16 cellular contexts compared by ENCODE assay signal in the genomic region with DNA sequence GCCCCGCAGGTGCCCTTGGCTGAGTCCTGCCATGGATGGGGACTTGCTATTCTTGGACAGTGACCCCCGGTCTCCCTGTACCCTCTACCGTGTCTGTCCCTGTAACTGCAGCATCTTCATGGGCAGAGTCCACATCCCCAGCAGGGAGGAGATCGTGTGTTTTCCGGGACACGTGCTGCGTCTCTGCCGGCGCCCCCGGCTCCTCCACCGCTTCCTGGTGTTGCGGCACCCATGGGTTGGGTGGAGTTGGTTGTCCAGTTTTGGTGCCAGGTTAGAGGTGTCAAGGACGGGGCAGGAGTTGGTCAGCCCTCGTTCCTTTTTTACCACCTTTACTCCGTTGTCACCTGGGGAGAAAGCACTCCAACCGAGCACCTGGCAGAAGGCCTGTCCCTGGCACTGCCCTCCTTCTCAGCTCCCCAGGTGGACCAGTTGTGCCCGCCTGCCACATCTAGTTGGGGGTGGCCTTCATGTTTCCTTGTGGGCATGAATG. TPM values are rescaled to one million over a fixed set of nuclear protein-coding genes. Genes with fewer than 3 reads are reported as not detected.
A peak's percentile ranks its signal among the peaks of the same experiment; 100 is the strongest.
DNase-seq lines count a peak whose midpoint lies in the region; ATAC-seq and TF ChIP-seq lines count a peak whose summit lies in the region.
"Had no signal": no experiment of that assay in that cellular context is flagged by ENCODE, and none has a peak within 500 bp of the region (broad histone marks: within the 10 kb centered on the region; RNA-seq: fewer than 3 reads in every experiment).

No MANE protein-coding gene starts in this region.

- intact Hi-C loops in activated CD8-positive, alpha-beta T cell treated with anti-CD3 and anti-CD28 coated beads for 36 hours (cut with micrococcal nuclease): no loop called here
- intact Hi-C loops in dorsolateral prefrontal cortex (cut with DNase I): no loop called here
- intact Hi-C loops in prostate gland (cut with DNase I): loop anchor here (5.0 kb wide), 1 partner anchor 42 kb away; no protein-coding TSS in a partner anchor
- intact Hi-C loops in Caco-2 (cut with micrococcal nuclease; ENCODE audit: unreplicated experiment): no loop called here

- no peak for TF ChIP-seq POLR2A in prostate gland (IDR thresholded peaks at IDR 0.05)

- H3K27me3 ChIP-seq in dorsolateral prefrontal cortex (no peaks in the 10 kb centered on the region), prostate gland (replicated peaks; ENCODE audit: insufficient read depth) (no peaks in the 10 kb centered on the region), Caco-2 (replicated peaks; ENCODE audit: control insufficient read depth, insufficient read depth, low read length) (no peaks in the 10 kb centered on the region)

- H3K4me1 ChIP-seq in prostate gland (replicated peaks) (peaks cover 69% of the 10 kb centered on the region), Caco-2 (no peaks in the 10 kb centered on the region)

- no peak for TF ChIP-seq CTCF in activated CD8-positive, alpha-beta T cell treated with anti-CD3 and anti-CD28 coated beads for 36 hours (IDR thresholded peaks at IDR 0.05)
- TF ChIP-seq CTCF in dorsolateral prefrontal cortex (IDR thresholded peaks at IDR 0.05 in 54 of 56, conservative IDR thresholded peaks at IDR 0.05 in 2 of 56; ENCODE audit: low read depth in 1 of 56, partially characterized antibody in 56 of 56) (no peak), prostate gland (IDR thresholded peaks at IDR 0.05) (no peak), Caco-2 (IDR thresholded peaks at IDR 0.05; ENCODE audit: insufficient read depth in 1 of 2, low read depth in 1 of 2, low read length in 1 of 2, severe bottlenecking in 1 of 2, unreplicated experiment in 1 of 2) (no peak)

- H3K36me3 ChIP-seq in prostate gland (no peaks in the 10 kb centered on the region), Caco-2 (ENCODE audit: control insufficient read depth, insufficient read depth, low read length) (no peaks in the 10 kb centered on the region; the same call in 1 of the 2 replicates)

- H3K4me3 ChIP-seq in dorsolateral prefrontal cortex (peak overlapping the region in 10 of 59 donors; percentile 3 to 44 (median 15)), prostate gland (no peak overlapping the region), Caco-2 (ENCODE audit: low read depth, low read length) (no peak overlapping the region)

- H3K4me1 Mint-ChIP-seq in activated CD8-positive, alpha-beta T cell treated with anti-CD3 and anti-CD28 coated beads, Interleukin-2, amount 10 ng/mL, durations not matched to agents 7 days and 5 days (ENCODE audit: low read depth): peaks cover 3% of the 10 kb centered on the region
- peaks cover 10% of the 10 kb centered on the region for H3K4me1 Mint-ChIP-seq in activated CD8-positive, alpha-beta T cell treated with anti-CD3 and anti-CD28 coated beads for 36 hours (ENCODE audit: low read depth)
- H3K4me1 Mint-ChIP-seq in Caco-2 (ENCODE audit: low read depth, unreplicated experiment): no peaks in the 10 kb centered on the region

- H3K4me3 Mint-ChIP-seq in activated CD8-positive, alpha-beta T cell treated with anti-CD3 and anti-CD28 coated beads, Interleukin-2, amount 10 ng/mL, durations not matched to agents 7 days and 5 days: no peak overlapping the region
- H3K4me3 Mint-ChIP-seq in activated CD8-positive, alpha-beta T cell treated with anti-CD3 and anti-CD28 coated beads for 36 hours: no peak overlapping the region
- no peak overlapping the region for H3K4me3 Mint-ChIP-seq in Caco-2 (ENCODE audit: unreplicated experiment)
- H3K4me3 Mint-ChIP-seq: CD4-positive, alpha-beta T cell; H9 had no signal

- no peaks in the 10 kb centered on the region for H3K27me3 Mint-ChIP-seq in activated CD8-positive, alpha-beta T cell treated with anti-CD3 and anti-CD28 coated beads, Interleukin-2, amount 10 ng/mL, durations not matched to agents 7 days and 5 days (ENCODE audit: low read depth)
- H3K27me3 Mint-ChIP-seq in activated CD8-positive, alpha-beta T cell treated with anti-CD3 and anti-CD28 coated beads for 36 hours: no peaks in the 10 kb centered on the region
- H3K27me3 Mint-ChIP-seq in Caco-2 (ENCODE audit: insufficient read depth, unreplicated experiment): no peaks in the 10 kb centered on the region
- H3K27me3 Mint-ChIP-seq: CD4-positive, alpha-beta T cell had no signal

- whole genome bisulfite sequencing in prostate gland: 86% methylated on average over 17 of the region's 17 CpGs

- H3K36me3 Mint-ChIP-seq in activated CD8-positive, alpha-beta T cell treated with anti-CD3 and anti-CD28 coated beads, Interleukin-2, amount 10 ng/mL, durations not matched to agents 7 days and 5 days (ENCODE audit: low read depth): no peaks in the 10 kb centered on the region
- H3K36me3 Mint-ChIP-seq in activated CD8-positive, alpha-beta T cell treated with anti-CD3 and anti-CD28 coated beads for 36 hours (ENCODE audit: low read depth): no peaks in the 10 kb centered on the region
- H3K36me3 Mint-ChIP-seq in Caco-2 (ENCODE audit: insufficient read depth, unreplicated experiment): peaks cover 21% of the 10 kb centered on the region

- BruUV-seq in Caco-2 (replicated peaks; lab: Mats Ljungman, UMichigan): no TSS peak

- H3K9me3 ChIP-seq in prostate gland (no peaks in the 10 kb centered on the region), Caco-2 (no peaks in the 10 kb centered on the region)

- CTCF ChIA-PET in activated CD8-positive, alpha-beta T cell treated with anti-CD3 and anti-CD28 coated beads, Interleukin-2, amount 10 ng/mL, durations not matched to agents 7 days and 5 days (lab: Charles Lee): interaction anchor here (1.2 to 2.6 kb wide), 2 partner anchors 31 to 47 kb away, joined by 3 to 6 read pairs; no protein-coding TSS in a partner anchor
- CTCF ChIA-PET in activated CD8-positive, alpha-beta T cell treated with anti-CD3 and anti-CD28 coated beads for 36 hours (lab: Charles Lee): no interaction called here
- CTCF ChIA-PET in Caco-2 (lab: Charles Lee): interaction anchor here (0.6 kb wide), 1 partner anchor 731 kb away, joined by 4 read pairs; no protein-coding TSS in a partner anchor

- H3K27ac Mint-ChIP-seq in activated CD8-positive, alpha-beta T cell treated with anti-CD3 and anti-CD28 coated beads, Interleukin-2, amount 10 ng/mL, durations not matched to agents 7 days and 5 days: no peak overlapping the region
- no peak overlapping the region for H3K27ac Mint-ChIP-seq in activated CD8-positive, alpha-beta T cell treated with anti-CD3 and anti-CD28 coated beads for 36 hours
- no peak overlapping the region for H3K27ac Mint-ChIP-seq in Caco-2 (ENCODE audit: unreplicated experiment)
- H3K27ac Mint-ChIP-seq: CD4-positive, alpha-beta T cell had no signal

- ATAC-seq in activated CD8-positive, alpha-beta T cell treated with anti-CD3 and anti-CD28 coated beads, Interleukin-2, amount 10 ng/mL, durations not matched to agents 7 days and 5 days: peak; percentile 15
- ATAC-seq in activated CD8-positive, alpha-beta T cell treated with anti-CD3 and anti-CD28 coated beads for 36 hours: no peak
- ATAC-seq in GM18907 (IDR thresholded peaks at IDR 0.05; ENCODE audit: unreplicated experiment): no peak

- no peak for DNase-seq in activated CD8-positive, alpha-beta T cell treated with anti-CD3 and anti-CD28 coated beads, Interleukin-2, amount 10 ng/mL, durations not matched to agents 7 days and 5 days
- DNase-seq in activated CD8-positive, alpha-beta T cell treated with anti-CD3 and anti-CD28 coated beads for 36 hours: no peak
- DNase-seq in dorsolateral prefrontal cortex (no peak), prostate gland (ENCODE audit: low spot score) (no peak), Caco-2 (no peak)
- DNase-seq in activated CD8-positive, alpha-beta memory T cell treated with anti-CD3 and anti-CD28 coated beads, Interleukin-2, amount 50 U/mL, for 4 hours: no peak
- DNase-seq: AML-193; C1 segment of cervical spinal cord; CD4-positive, alpha-beta T cell; DMS153; DMS79 treated with DMSO at 0.1 percent for 48 hours; EL; GOT3; H9 had no signal

- H3K27ac ChIP-seq in dorsolateral prefrontal cortex (peak overlapping the region in 30 of 59 donors; percentile 8 to 71 (median 46)), prostate gland (peak overlapping the region; percentile 50 to 66)
- H3K27ac ChIP-seq: 22Rv1 had no signal

- POLR2A ChIA-PET in activated CD8-positive, alpha-beta T cell treated with anti-CD3 and anti-CD28 coated beads, Interleukin-2, amount 10 ng/mL, durations not matched to agents 7 days and 5 days (lab: Charles Lee): no interaction called here
- POLR2A ChIA-PET in activated CD8-positive, alpha-beta T cell treated with anti-CD3 and anti-CD28 coated beads for 36 hours (lab: Charles Lee): no interaction called here
- POLR2A ChIA-PET in Caco-2 (lab: Charles Lee): no interaction called here

- H3K9me3 Mint-ChIP-seq in activated CD8-positive, alpha-beta T cell treated with anti-CD3 and anti-CD28 coated beads, Interleukin-2, amount 10 ng/mL, durations not matched to agents 7 days and 5 days (ENCODE audit: insufficient read depth): no peaks in the 10 kb centered on the region
- no peaks in the 10 kb centered on the region for H3K9me3 Mint-ChIP-seq in activated CD8-positive, alpha-beta T cell treated with anti-CD3 and anti-CD28 coated beads for 36 hours
- H3K9me3 Mint-ChIP-seq in Caco-2 (ENCODE audit: unreplicated experiment): no peaks in the 10 kb centered on the region
- H3K9me3 Mint-ChIP-seq: CD4-positive, alpha-beta T cell; H9 had no signal

RNA-seq across cellular contexts. Expression of a gene that starts 20.0 kb away (rescaled TPM):
- 1 to 10 TPM; 5.0 to 5.8 TPM for total RNA-seq in activated CD8-positive, alpha-beta T cell treated with anti-CD3 and anti-CD28 coated beads, Interleukin-2, amount 10 ng/mL, durations not matched to agents 7 days and 5 days
- total RNA-seq in activated CD8-positive, alpha-beta T cell treated with anti-CD3 and anti-CD28 coated beads for 36 hours: 1 to 10 TPM; 5.9 to 6.3 TPM
- 100 to 1,000 TPM; 104 to 353 (median 235) TPM for total RNA-seq in dorsolateral prefrontal cortex
- 100 to 1,000 TPM; 125 to 148 TPM for total RNA-seq in prostate gland
- total RNA-seq in Caco-2 (2022): 52.6 and 57.7 TPM in 2 replicates
